In the genomic region with DNA sequence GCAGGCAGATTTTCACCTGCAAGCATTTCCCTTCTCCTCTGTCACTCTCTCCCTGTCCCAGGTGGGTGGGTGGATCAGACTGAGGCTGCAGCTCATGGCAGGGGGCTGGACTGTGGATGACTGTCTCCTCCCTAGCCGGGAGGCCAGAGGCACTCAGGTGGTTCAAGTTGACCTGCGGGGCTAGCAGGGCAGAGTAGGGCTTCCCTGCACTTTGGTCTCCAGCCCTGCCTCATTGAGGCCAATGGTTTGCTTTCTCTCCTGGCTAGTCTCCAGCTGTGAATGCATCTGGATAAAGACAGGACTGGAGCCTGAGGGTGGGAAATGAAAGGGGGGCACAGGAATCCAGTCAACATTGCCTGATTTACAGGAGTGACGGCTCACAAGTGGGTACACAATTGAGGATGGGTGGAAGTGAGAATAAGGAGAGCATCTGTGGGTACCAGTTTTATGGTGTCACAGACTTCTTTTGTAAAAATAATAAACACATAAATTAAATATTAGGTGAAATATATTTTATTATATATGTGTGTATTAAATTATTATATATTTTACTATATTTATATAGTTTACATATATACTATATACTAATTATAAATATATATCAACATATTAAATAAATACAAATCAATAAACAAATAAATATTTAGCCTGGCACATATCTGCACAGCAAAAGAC, we compare ENCODE assay signal across 17 cellular contexts. TPM values are rescaled to one million over a fixed set of nuclear protein-coding genes. Genes with fewer than 3 reads are reported as not detected.
DNase-seq lines count a peak whose midpoint lies in the region; ATAC-seq and TF ChIP-seq lines count a peak whose summit lies in the region.
"Had no signal": no experiment of that assay in that cellular context is flagged by ENCODE, and none has a peak within 500 bp of the region (broad histone marks: within the 10 kb centered on the region; RNA-seq: fewer than 3 reads in every experiment).

No MANE protein-coding gene starts in this region.

- CTCF ChIA-PET in activated CD4-positive, alpha-beta T cell treated with anti-CD3 and anti-CD28 coated beads for 36 hours (lab: Charles Lee): interaction anchor here (1.0 to 6.7 kb wide), 3 partner anchors 12 to 133 kb away, joined by 3 to 32 read pairs (median 5); no protein-coding TSS in a partner anchor
- CTCF ChIA-PET in T-cell (lab: Charles Lee): interaction anchor here (0.6 to 1.0 kb wide), 2 partner anchors 129 to 637 kb away, joined by 3 to 4 read pairs; no protein-coding TSS in a partner anchor

- POLR2A ChIA-PET in activated CD4-positive, alpha-beta T cell treated with anti-CD3 and anti-CD28 coated beads for 36 hours (lab: Charles Lee): interaction anchor here (0.5 to 2.8 kb wide), 3 partner anchors 34 to 142 kb away, joined by 5 to 21 read pairs (median 8); no protein-coding TSS in a partner anchor
- POLR2A ChIA-PET in T-cell (lab: Charles Lee): no interaction called here

- TF ChIP-seq CTCF in CD14-positive monocyte (IDR thresholded peaks at IDR 0.05): no peak

- peaks cover 2% of the 10 kb centered on the region for H3K9me3 Mint-ChIP-seq in activated CD4-positive, alpha-beta T cell treated with anti-CD3 and anti-CD28 coated beads for 36 hours (ENCODE audit: low read depth)
- no peaks in the 10 kb centered on the region for H3K9me3 Mint-ChIP-seq in CD14-positive monocyte
- no peaks in the 10 kb centered on the region for H3K9me3 Mint-ChIP-seq in T-cell

- peak overlapping the region; percentile 44 for H3K4me3 Mint-ChIP-seq in activated CD4-positive, alpha-beta T cell treated with anti-CD3 and anti-CD28 coated beads for 36 hours
- H3K4me3 Mint-ChIP-seq in CD14-positive monocyte (no peak overlapping the region), T-cell (peak overlapping the region in 2 of 3 donors; percentile 13 to 59)
- H3K4me3 Mint-ChIP-seq: H9 had no signal

- peak overlapping the region; percentile 72 for H3K27ac Mint-ChIP-seq in activated CD4-positive, alpha-beta T cell treated with anti-CD3 and anti-CD28 coated beads for 36 hours
- H3K27ac Mint-ChIP-seq in CD14-positive monocyte: peak overlapping the region in 4 of 7 donors; percentile 3 to 58 (median 36)
- H3K27ac Mint-ChIP-seq in T-cell: peak overlapping the region; percentile 81 to 89
- H3K27ac Mint-ChIP-seq: H9 had no signal

- H3K4me1 Mint-ChIP-seq in activated CD4-positive, alpha-beta T cell treated with anti-CD3 and anti-CD28 coated beads for 36 hours: peaks cover 87% of the 10 kb centered on the region
- H3K4me1 Mint-ChIP-seq in CD14-positive monocyte (peaks cover 66% of the 10 kb centered on the region), T-cell (peaks cover 86 to 94% (median 91%) of the 10 kb centered on the region in 3 donors)

- H3K27me3 Mint-ChIP-seq in activated CD4-positive, alpha-beta T cell treated with anti-CD3 and anti-CD28 coated beads for 36 hours: no peaks in the 10 kb centered on the region
- H3K27me3 Mint-ChIP-seq in CD14-positive monocyte (ENCODE audit: low read depth in 3 of 3): peaks cover 0 to 2% (median 0%) of the 10 kb centered on the region in 3 donors
- H3K27me3 Mint-ChIP-seq in T-cell: no peaks in the 10 kb centered on the region

- no peak for DNase-seq in activated CD4-positive, alpha-beta T cell treated with anti-CD3 and anti-CD28 coated beads for 36 hours
- no peak for DNase-seq in activated CD4-positive, alpha-beta T cell treated with anti-CD3 and anti-CD28 coated beads for 4 hours
- no peak for DNase-seq in CD14-positive monocyte (ENCODE audit: low spot score)
- peak in 1 of 34 experiments; percentile 5 for DNase-seq in T-cell
- DNase-seq in left colon: peak; percentile 25 to 47
- DNase-seq in NCI-H446 (lab: John Stamatoyannopoulos, UW): no peak
- DNase-seq: activated CD4-positive, CD25-positive, alpha-beta regulatory T cell; activated T-cell treated with anti-CD3 and anti-CD28 coated beads, Interleukin-2, amount 50 U/mL, for 1 hour; gastrocnemius medialis; H9; left ventricle myocardium superior; NCI-H146; NCI-H345; stimulated activated naive CD4-positive, alpha-beta T cell treated with Interleukin-2 at 50 U/mL for 16 hours had no signal

- intact Hi-C loops in activated CD4-positive, alpha-beta T cell treated with anti-CD3 and anti-CD28 coated beads for 36 hours (cut with DNase I, micrococcal nuclease): loop anchor here (1.0 to 2.0 kb wide), 6 partner anchors 33 to 135 kb away; no protein-coding TSS in a partner anchor
- intact Hi-C loops in CD14-positive monocyte (cut with micrococcal nuclease): no loop called here
- intact Hi-C loops in left colon (cut with DNase I, micrococcal nuclease): no loop called here

- peaks cover 13% of the 10 kb centered on the region for H3K36me3 Mint-ChIP-seq in activated CD4-positive, alpha-beta T cell treated with anti-CD3 and anti-CD28 coated beads for 36 hours (ENCODE audit: low read depth)
- H3K36me3 Mint-ChIP-seq in CD14-positive monocyte (peaks cover 36 to 50% of the 10 kb centered on the region in 2 donors), T-cell (peaks cover 25% of the 10 kb centered on the region)

- no peak for ATAC-seq in activated CD4-positive, alpha-beta T cell treated with anti-CD3 and anti-CD28 coated beads for 36 hours
- ATAC-seq in T-cell (replicated peaks in 1 of 4) (no peak), left colon (peak; percentile 25), GM21576 (IDR thresholded peaks at IDR 0.05; ENCODE audit: unreplicated experiment) (no peak), esophagus mucosa (no peak)
- ATAC-seq: gastrocnemius medialis, left ventricle myocardium superior, Right ventricle myocardium inferior had no signal

RNA-seq across cellular contexts. Expression of gene RUNX1, which starts 25.6 kb away (rescaled TPM):
- 10 to 100 TPM; 49.5 to 58.8 TPM for total RNA-seq in activated CD4-positive, alpha-beta T cell treated with anti-CD3 and anti-CD28 coated beads for 36 hours
- polyA plus RNA-seq in CD14-positive monocyte: 1 to 10 TPM; 6.2 to 8.7 TPM
- total RNA-seq in T-cell (100 to 1,000 TPM in 3 of 5 donors, 10 to 100 TPM in 2; 87.0 to 117 (median 104) TPM), left colon (10 to 100 TPM; 17.7 to 25.8 TPM), esophagus mucosa (18.3 TPM)

Comparison
In these comparisons a context has a peak if more than half of its experiments do, and no peak if none do; other contexts are left out.
1. DNase-seq: peak in left colon (2 of 2); none in activated CD4-positive, alpha-beta T cell treated with anti-CD3 and anti-CD28 coated beads for 36 hours (single experiment), activated CD4-positive, alpha-beta T cell treated with anti-CD3 and anti-CD28 coated beads for 4 hours (0 of 2), CD14-positive monocyte (single experiment) and NCI-H446 (0 of 2).
2. H3K4me3 Mint-ChIP-seq: peak in activated CD4-positive, alpha-beta T cell treated with anti-CD3 and anti-CD28 coated beads for 36 hours (single experiment) and T-cell (2 of 3); none in CD14-positive monocyte (0 of 2).
3. intact Hi-C loops: an anchor here in activated CD4-positive, alpha-beta T cell treated with anti-CD3 and anti-CD28 coated beads for 36 hours (1.0 to 2.0 kb wide); none called in CD14-positive monocyte and left colon.
4. Peak in every context shown above with its lines, with median percentiles within 50 percentile points of each other: H3K27ac Mint-ChIP-seq.